Comparison of ENCODE assay signal across 9 cellular contexts in genomic region chr15:83380682-83381081, GRCh38.
DNase-seq lines count a peak whose midpoint lies in the region; ATAC-seq, FAIRE-seq and TF ChIP-seq lines count a peak whose summit lies in the region.
"Had no signal": no experiment of that assay in that cellular context is flagged by ENCODE, and none has a peak within 500 bp of the region (broad histone marks: within the 10 kb centered on the region; RNA-seq: fewer than 3 reads in every experiment).

No MANE protein-coding gene starts in this region.

- dilution Hi-C loops in endothelial cell of umbilical vein (cut with MboI; ENCODE audit: extremely low pct_ligation_motif_present, low sequenced_read_pairs), result no loop called here

- ATAC-seq in GM18870 (IDR thresholded peaks at IDR 0.05; ENCODE audit: unreplicated experiment) (peak; percentile 69), HG03103 (IDR thresholded peaks at IDR 0.05; ENCODE audit: low read depth, unreplicated experiment) (peak; percentile 92)

- peak; percentile 23 to 50 for TF ChIP-seq CTCF in endothelial cell of umbilical vein (IDR thresholded peaks at IDR 0.05; ENCODE audit: extremely low read depth in 1 of 2, insufficient read depth in 1 of 2, low read depth in 1 of 2, low read length in 2 of 2)

- no peak overlapping the region for H3K9ac ChIP-seq in BLaER1 treated with 17β-estradiol and CSF1 and Interleukin-3, amounts not matched to agents 10 nM and 100 nM
- H3K9ac ChIP-seq in endothelial cell of umbilical vein (replicated peaks; ENCODE audit: extremely low read depth, insufficient read depth, low read length), result no peak overlapping the region

- peaks cover 0 to 12% (median 8%) of the 10 kb centered on the region in 10 experiments; a peak in 11 of 20 replicates for H3K4me1 ChIP-seq in BLaER1 treated with 17β-estradiol and CSF1 and Interleukin-3, amounts not matched to agents 10 nM and 100 nM
- no peaks in the 10 kb centered on the region for H3K4me1 ChIP-seq in endothelial cell of umbilical vein (ENCODE audit: control insufficient read depth, extremely low read depth, insufficient read depth, low read length)

- peak overlapping the region in 8 of 11 experiments; percentile 19 to 46 (median 26); a peak in 7 of 22 replicates for H3K4me2 ChIP-seq in BLaER1 treated with 17β-estradiol and CSF1 and Interleukin-3, amounts not matched to agents 10 nM and 100 nM
- H3K4me2 ChIP-seq in endothelial cell of umbilical vein (ENCODE audit: insufficient read depth, low read length), result no peak overlapping the region

- POLR2A ChIA-PET in endothelial cell of umbilical vein (lab: Charles Lee), result no interaction called here

- no peaks in the 10 kb centered on the region for H3K9me1 ChIP-seq in endothelial cell of umbilical vein (replicated peaks; ENCODE audit: control insufficient read depth, extremely low read depth, insufficient read depth, low read length)

- H3K4me3 ChIP-seq in BLaER1 treated with 17β-estradiol and CSF1 and Interleukin-3, amounts not matched to agents 10 nM and 100 nM, result no peak overlapping the region
- no peak overlapping the region for H3K4me3 ChIP-seq in endothelial cell of umbilical vein (replicated peaks in 1 of 3; ENCODE audit: insufficient read depth in 1 of 3, low read depth in 1 of 3, low read length in 3 of 3)

- H3K9me3 ChIP-seq in BLaER1 treated with 17β-estradiol and CSF1 and Interleukin-3, amounts not matched to agents 10 nM and 100 nM (replicated peaks in 1 of 11), result peaks cover 0 to 9% (median 0%) of the 10 kb centered on the region in 11 experiments; a peak in 1 of 22 replicates
- H3K9me3 ChIP-seq in endothelial cell of umbilical vein (replicated peaks; ENCODE audit: control insufficient read depth, insufficient read depth, low read length), result no peaks in the 10 kb centered on the region

- FAIRE-seq in endothelial cell of umbilical vein (lab: Jason Lieb, UNC), result no peak
- FAIRE-seq: islet of Langerhans had no signal

- H4K20me1 ChIP-seq in BLaER1 treated with 17β-estradiol and CSF1 and Interleukin-3, amounts not matched to agents 10 nM and 100 nM, result no peaks in the 10 kb centered on the region
- no peaks in the 10 kb centered on the region for H4K20me1 ChIP-seq in endothelial cell of umbilical vein (replicated peaks; ENCODE audit: control insufficient read depth, extremely low read depth, insufficient read depth, low read length)

- TF ChIP-seq POLR2A in endothelial cell of umbilical vein (IDR thresholded peaks at IDR 0.05; ENCODE audit: low read depth, low read length), result no peak

- no peaks in the 10 kb centered on the region for H3K36me3 ChIP-seq in BLaER1 treated with 17β-estradiol and CSF1 and Interleukin-3, amounts not matched to agents 10 nM and 100 nM
- H3K36me3 ChIP-seq in endothelial cell of umbilical vein (ENCODE audit: control insufficient read depth in 2 of 2, extremely low read depth in 1 of 2, insufficient read depth in 2 of 2, low read length in 2 of 2), result no peaks in the 10 kb centered on the region

- H3K79me2 ChIP-seq in endothelial cell of umbilical vein (ENCODE audit: control insufficient read depth, insufficient read depth, low read length), result no peaks in the 10 kb centered on the region

- intact Hi-C loops in endothelial cell of umbilical vein (cut with micrococcal nuclease), result loop anchor here (1.0 kb wide), 1 partner anchor 132 kb away; no protein-coding TSS in a partner anchor

- H2AFZ ChIP-seq in endothelial cell of umbilical vein (ENCODE audit: low read depth, low read length), result no peak overlapping the region

- BruUV-seq in endothelial cell of umbilical vein (replicated peaks; lab: Mats Ljungman, UMichigan), result no TSS peak

- CTCF ChIA-PET in endothelial cell of umbilical vein (lab: Charles Lee), result interaction anchor here (0.8 to 4.7 kb wide), 5 partner anchors 21 to 132 kb away, joined by 3 to 108 read pairs (median 3); no protein-coding TSS in a partner anchor

- H3K27me3 ChIP-seq in BLaER1 treated with 17β-estradiol and CSF1 and Interleukin-3, amounts not matched to agents 10 nM and 100 nM, result no peaks in the 10 kb centered on the region
- H3K27me3 ChIP-seq in endothelial cell of umbilical vein (ENCODE audit: control insufficient read depth in 2 of 2, insufficient read depth in 2 of 2, low read length in 2 of 2), result peaks cover 5 to 16% of the 10 kb centered on the region in 2 experiments

- DNase-seq in RPMI8226, result peak; percentile 49
- peak; percentile 34 for DNase-seq in endothelial cell of umbilical vein (ENCODE audit: low read depth, low spot score)
- peak in 29 of 56 donors; percentile 2 to 70 (median 25) for DNase-seq in nucleus accumbens (lab: John Stamatoyannopoulos, UW)
- DNase-seq in NCI-H2107 treated with DMSO at 0.1 percent for 48 hours (lab: John Stamatoyannopoulos, UW; ENCODE audit: unreplicated experiment), result no peak
- DNase-seq in NCI-H2107 (lab: John Stamatoyannopoulos, UW), result no peak

- no peak overlapping the region for H3K27ac ChIP-seq in BLaER1 treated with 17β-estradiol and CSF1 and Interleukin-3, amounts not matched to agents 10 nM and 100 nM
- no peak overlapping the region for H3K27ac ChIP-seq in endothelial cell of umbilical vein (ENCODE audit: insufficient read depth, low read depth, low read length)

TF ChIP-seq in endothelial cell of umbilical vein, 7 proteins besides CTCF, POLR2A, EP300 and RAD21:
- TF ChIP-seq MAX (IDR thresholded peaks at IDR 0.05; ENCODE audit: insufficient read depth, insufficient read length) (no peak), FOS (IDR thresholded peaks at IDR 0.05; ENCODE audit: borderline replicate concordance, insufficient read depth, low read length) (peak; percentile 66), JUN (IDR thresholded peaks at IDR 0.05; ENCODE audit: borderline replicate concordance, insufficient read depth, insufficient read length, low read depth) (peak; percentile 28)

Comparison
In these comparisons a context has a peak if more than half of its experiments do, and no peak if none do; other contexts are left out.
1. DNase-seq: peak in RPMI8226 (single experiment), endothelial cell of umbilical vein (single experiment) and nucleus accumbens (29 of 56); none in NCI-H2107 treated with DMSO at 0.1 percent for 48 hours (single experiment) and NCI-H2107 (single experiment).